23 cellular contexts compared by ENCODE assay signal in genomic region chr15:73038186-73038585, GRCh38. TPM values are rescaled to one million over a fixed set of nuclear protein-coding genes. Genes with fewer than 3 reads are reported as not detected.
DNase-seq lines count a peak whose midpoint lies in the region; ATAC-seq, FAIRE-seq and TF ChIP-seq lines count a peak whose summit lies in the region.
"Had no signal": no experiment of that assay in that cellular context is flagged by ENCODE, and none has a peak within 500 bp of the region (broad histone marks: within the 10 kb centered on the region; RNA-seq: fewer than 3 reads in every experiment).

No MANE protein-coding gene starts in this region.

- no peaks in the 10 kb centered on the region for H3K79me2 ChIP-seq in H1 (ENCODE audit: control insufficient read depth in 1 of 2, insufficient read depth in 2 of 2, low read length in 2 of 2)

- no peak overlapping the region for H3K4me3 ChIP-seq in H1 (ENCODE audit: extremely low read depth in 1 of 4, insufficient read depth in 2 of 4, low read depth in 3 of 4, low read length in 4 of 4)
- H3K4me3 ChIP-seq in neuronal stem cell (ENCODE audit: low read length in 2 of 2): no peak overlapping the region
- H3K4me3 ChIP-seq in right cardiac atrium (ENCODE audit: low read length): no peak overlapping the region
- H3K4me3 ChIP-seq: A549; BLaER1 treated with 17β-estradiol and CSF1 and Interleukin-3, amounts not matched to agents 10 nM and 100 nM had no signal

- peak; percentile 68 for FAIRE-seq in HTR-8/SVneo (lab: Jason Lieb, UNC)
- no peak for FAIRE-seq in H1 (lab: Jason Lieb, UNC)
- FAIRE-seq: A549, GM12891, GM18507 had no signal

- H3K36me3 ChIP-seq in H1 (ENCODE audit: control insufficient read depth in 2 of 4, insufficient read depth in 4 of 4, low read length in 3 of 4) (no peaks in the 10 kb centered on the region), neuronal stem cell (replicated peaks in 1 of 2; ENCODE audit: control insufficient read depth in 2 of 2, insufficient read depth in 2 of 2, low read length in 2 of 2) (no peaks in the 10 kb centered on the region)
- H3K36me3 ChIP-seq: BE2C; BLaER1 treated with 17β-estradiol and CSF1 and Interleukin-3, amounts not matched to agents 10 nM and 100 nM had no signal

- no peak for TF ChIP-seq CTCF in H1 (IDR thresholded peaks at IDR 0.05; ENCODE audit: control extremely low read depth in 1 of 3, insufficient read depth in 1 of 3, low read depth in 1 of 3, low read length in 3 of 3)

- no peak overlapping the region for H2BK120ac ChIP-seq in H1 (replicated peaks; ENCODE audit: low read depth, low read length)
- no peak overlapping the region for H2BK120ac ChIP-seq in neuronal stem cell (ENCODE audit: low read depth, low read length)

- H3K9me3 ChIP-seq in H1 (ENCODE audit: insufficient read depth in 2 of 2, low read depth in 1 of 2, low read length in 1 of 2) (no peaks in the 10 kb centered on the region), neuronal stem cell (replicated peaks in 1 of 2; ENCODE audit: control insufficient read depth in 2 of 2, insufficient read depth in 1 of 2, low read depth in 1 of 2, low read length in 2 of 2) (no peaks in the 10 kb centered on the region), right cardiac atrium (ENCODE audit: control insufficient read depth, low read length) (no peaks in the 10 kb centered on the region)
- H3K9me3 ChIP-seq: A549; BE2C; BLaER1 treated with 17β-estradiol and CSF1 and Interleukin-3, amounts not matched to agents 10 nM and 100 nM had no signal

- DNase-seq in HTR-8/SVneo (ENCODE audit: insufficient read length, low spot score): no peak
- DNase-seq in H1 (ENCODE audit: low read depth in 1 of 2, low spot score in 2 of 2): no peak
- no peak for DNase-seq in neuronal stem cell (ENCODE audit: low spot score)
- no peak for DNase-seq in right cardiac atrium
- no peak for DNase-seq in NCI-H2107 (lab: John Stamatoyannopoulos, UW)
- DNase-seq in hypothalamus (lab: John Stamatoyannopoulos, UW): no peak
- DNase-seq: 8988T; ACHN; AML-193; BE2C; Calu3; CD4-positive, alpha-beta T cell; CD8-positive, alpha-beta memory T cell; DMS53; DMS79 treated with DMSO at 0.1 percent for 48 hours; GF-D8; GOT3; H7; HCEC 1CT had no signal

- TF ChIP-seq POLR2A in H1 (IDR thresholded peaks at IDR 0.05; ENCODE audit: control extremely low read depth in 1 of 2, low read depth in 2 of 2, low read length in 2 of 2): no peak

- no peaks in the 10 kb centered on the region for H4K20me1 ChIP-seq in H1 (replicated peaks in 1 of 2; ENCODE audit: control insufficient read depth in 1 of 2, insufficient read depth in 2 of 2, low read length in 2 of 2)
- H4K20me1 ChIP-seq: BLaER1 treated with 17β-estradiol and CSF1 and Interleukin-3, amounts not matched to agents 10 nM and 100 nM had no signal

- H3K27me3 ChIP-seq in H1 (replicated peaks in 1 of 4; ENCODE audit: control insufficient read depth in 3 of 4, extremely low read depth in 1 of 4, insufficient read depth in 3 of 4, low read length in 3 of 4) (no peaks in the 10 kb centered on the region), neuronal stem cell (ENCODE audit: control insufficient read depth in 3 of 3, insufficient read depth in 3 of 3, low read depth in 1 of 3, low read length in 3 of 3) (no peaks in the 10 kb centered on the region), right cardiac atrium (ENCODE audit: control insufficient read depth, insufficient read depth) (no peaks in the 10 kb centered on the region)
- H3K27me3 ChIP-seq: BLaER1 treated with 17β-estradiol and CSF1 and Interleukin-3, amounts not matched to agents 10 nM and 100 nM had no signal

- no peak for TF ChIP-seq RAD21 in H1 (IDR thresholded peaks at IDR 0.05 in 1 of 2, conservative IDR thresholded peaks at IDR 0.05 in 1 of 2; ENCODE audit: low read depth in 2 of 2, low read length in 2 of 2)

- H3K4me2 ChIP-seq in H1 (ENCODE audit: insufficient read depth in 1 of 2, low read depth in 2 of 2, low read length in 2 of 2): no peak overlapping the region
- no peak overlapping the region for H3K4me2 ChIP-seq in neuronal stem cell (ENCODE audit: insufficient read depth, low read length, poor library complexity, severe bottlenecking)
- H3K4me2 ChIP-seq: A549; BLaER1 treated with 17β-estradiol and CSF1 and Interleukin-3, amounts not matched to agents 10 nM and 100 nM had no signal

- no peaks in the 10 kb centered on the region for H3K79me1 ChIP-seq in H1 (ENCODE audit: low read depth, low read length)
- no peaks in the 10 kb centered on the region for H3K79me1 ChIP-seq in neuronal stem cell (ENCODE audit: low read depth, low read length)

- no peaks in the 10 kb centered on the region for H3K4me1 ChIP-seq in H1 (replicated peaks in 1 of 4; ENCODE audit: control insufficient read depth in 3 of 4, insufficient read depth in 4 of 4, low read length in 3 of 4)
- peaks cover 0 to 13% of the 10 kb centered on the region in 2 donors for H3K4me1 ChIP-seq in neuronal stem cell (ENCODE audit: control insufficient read depth in 2 of 2, insufficient read depth in 1 of 2, low read depth in 1 of 2, low read length in 2 of 2)
- H3K4me1 ChIP-seq in right cardiac atrium (ENCODE audit: control insufficient read depth, insufficient read depth, low read length): no peaks in the 10 kb centered on the region
- H3K4me1 ChIP-seq: A549; BE2C; BLaER1 treated with 17β-estradiol and CSF1 and Interleukin-3, amounts not matched to agents 10 nM and 100 nM had no signal

- H2BK12ac ChIP-seq in H1 (ENCODE audit: low read depth, low read length): no peak overlapping the region
- no peak overlapping the region for H2BK12ac ChIP-seq in neuronal stem cell (ENCODE audit: low read length)

- H3K23ac ChIP-seq in H1 (ENCODE audit: insufficient read length): no peak overlapping the region
- no peak overlapping the region for H3K23ac ChIP-seq in neuronal stem cell (ENCODE audit: low read depth, low read length, poor library complexity)

- H3K27ac ChIP-seq in H1 (ENCODE audit: low read depth, low read length) (no peak overlapping the region), neuronal stem cell (replicated peaks; ENCODE audit: low read length) (no peak overlapping the region), right cardiac atrium (ENCODE audit: low read length) (no peak overlapping the region)
- H3K27ac ChIP-seq: A549; BLaER1 treated with 17β-estradiol and CSF1 and Interleukin-3, amounts not matched to agents 10 nM and 100 nM had no signal

- no peak overlapping the region for H2AK5ac ChIP-seq in H1 (ENCODE audit: low read depth, low read length)
- no peak overlapping the region for H2AK5ac ChIP-seq in neuronal stem cell (ENCODE audit: low read depth, low read length)

- no peak for TF ChIP-seq EP300 in H1 (IDR thresholded peaks at IDR 0.05; ENCODE audit: borderline replicate concordance in 1 of 2, low read depth in 2 of 2, low read length in 2 of 2)

- H3K4ac ChIP-seq in H1 (replicated peaks; ENCODE audit: insufficient read length, low read depth, low read length) (no peak overlapping the region), neuronal stem cell (ENCODE audit: low read length) (no peak overlapping the region)

- H4K5ac ChIP-seq in H1 (ENCODE audit: insufficient read length, low read depth, low read length): no peak overlapping the region

- CTCF ChIA-PET in H1 (lab: Charles Lee; ENCODE audit: partially characterized antibody): interaction anchor here (0.9 to 1.2 kb wide), 2 partner anchors 12 to 18 kb away, joined by 3 to 4 read pairs; no protein-coding TSS in a partner anchor

- H4K91ac ChIP-seq in H1 (replicated peaks; ENCODE audit: insufficient read length, low read length) (no peak overlapping the region), neuronal stem cell (ENCODE audit: low read depth, low read length, poor library complexity) (no peak overlapping the region)

- POLR2A ChIA-PET in H1 (lab: Charles Lee; ENCODE audit: partially characterized antibody): no interaction called here

- H3K9ac ChIP-seq in H1 (replicated peaks in 1 of 4; ENCODE audit: extremely low read depth in 1 of 4, low read depth in 3 of 4, low read length in 3 of 4): no peak overlapping the region
- H3K9ac ChIP-seq in neuronal stem cell (ENCODE audit: low read depth, low read length, poor library complexity): no peak overlapping the region
- H3K9ac ChIP-seq: BLaER1 treated with 17β-estradiol and CSF1 and Interleukin-3, amounts not matched to agents 10 nM and 100 nM had no signal

- H2BK15ac ChIP-seq in H1 (ENCODE audit: low read length) (no peak overlapping the region), neuronal stem cell (ENCODE audit: low read length) (no peak overlapping the region)

- no peak overlapping the region for H3K56ac ChIP-seq in H1 (replicated peaks; ENCODE audit: insufficient read length, low read depth, low read length)

- H2BK5ac ChIP-seq in H1 (ENCODE audit: low read depth, low read length): no peak overlapping the region
- H2BK5ac ChIP-seq in neuronal stem cell (ENCODE audit: low read length): no peak overlapping the region

- H3K23me2 ChIP-seq in H1 (ENCODE audit: low read depth, low read length): no peaks in the 10 kb centered on the region

- H2BK20ac ChIP-seq in H1 (ENCODE audit: low read length): no peak overlapping the region

- H2AFZ ChIP-seq in H1 (ENCODE audit: low read length) (peak overlapping the region; percentile 12; the same call in 1 of the 2 replicates), neuronal stem cell (ENCODE audit: low read length) (peak overlapping the region; percentile 13)

- ATAC-seq in right cardiac atrium: no peak
- ATAC-seq: A549 had no signal

- intact Hi-C loops in right cardiac atrium (cut with DNase I): no loop called here

- H3K18ac ChIP-seq in H1 (ENCODE audit: extremely low read depth, low read length) (no peak overlapping the region), neuronal stem cell (ENCODE audit: low read length) (no peak overlapping the region)

- 85% methylated on average over 3 of the region's 3 CpGs; no CpG with 5 or more reads in 1 of the 2 experiments for WGBS in H1 (ENCODE audit: extremely low coverage in 1 of 2, insufficient coverage in 1 of 2, insufficient read length in 1 of 2, insufficient replicate concordance in 2 of 2, low coverage in 1 of 2, low lambda C conversion rate in 2 of 2, missing lambda C conversion rate in 1 of 2), 2 experiments
- WGBS in neuronal stem cell (ENCODE audit: extremely low coverage in 2 of 2, insufficient read length in 2 of 2, insufficient replicate concordance in 1 of 2), 2 donors: no CpG with 5 or more reads among the region's 3 CpGs
- WGBS in right cardiac atrium: 61% methylated on average over 3 of the region's 3 CpGs

- no peak overlapping the region for H3K14ac ChIP-seq in H1 (ENCODE audit: insufficient read length)
- H3K14ac ChIP-seq in neuronal stem cell (ENCODE audit: low read length): no peak overlapping the region

- no peak overlapping the region for H4K8ac ChIP-seq in H1 (ENCODE audit: extremely low read depth, insufficient read depth, low read length)
- no peak overlapping the region for H4K8ac ChIP-seq in neuronal stem cell (ENCODE audit: low read depth, low read length)

RNA-seq across cellular contexts. Expression of gene NEO1, which starts 14.1 kb away (rescaled TPM):
- 51.0 and 56.5 TPM in 2 replicates for total RNA-seq in H1 (2021; fragmentation: NEBNext Ultra II Directional; extraction: Animal tissue kit (Norgen Biotek cat#: 25700))
- polyA plus RNA-seq in H1 (2011; rRNA removed) (36.0 and 36.1 TPM in 2 replicates), right cardiac atrium (7.5 TPM)
- polyA plus RNA-seq in H1 (2011; cell fraction: cytosol; rRNA removed): 22.6 TPM
- polyA plus RNA-seq in H1 (2011; cell fraction: nucleus; rRNA removed): 69.6 TPM
- 44.0 to 58.8 TPM (median 52.2 TPM) in 4 replicates for polyA plus RNA-seq in H1 (2012, experiment 1 of 2)
- polyA plus RNA-seq in H1 (2012, experiment 2 of 2): 4.2 TPM
- polyA plus RNA-seq in H1 (2013, experiment 1 of 2): 62.3 TPM
- polyA plus RNA-seq in H1 (2013, experiment 2 of 2): 62.8 TPM
- polyA minus RNA-seq in H1 (2011; rRNA and poly(A)+ RNA removed): 54.6 and 64.8 TPM in 2 replicates
- polyA minus RNA-seq in H1 (2011; cell fraction: cytosol; rRNA and poly(A)+ RNA removed): 25.7 TPM
- polyA minus RNA-seq in H1 (2011; cell fraction: nucleus; rRNA and poly(A)+ RNA removed): 40.2 TPM
- polyA plus RNA-seq in neuronal stem cell (2013, experiment 1 of 2): 52.5 TPM
- 50.7 TPM for polyA plus RNA-seq in neuronal stem cell (2013, experiment 2 of 2)
- total RNA-seq in right cardiac atrium: 10 to 100 TPM; 11.5 to 17.2 (median 15.9) TPM
